Comparison of ENCODE assay signal across 8 cellular contexts in the genomic region with DNA sequence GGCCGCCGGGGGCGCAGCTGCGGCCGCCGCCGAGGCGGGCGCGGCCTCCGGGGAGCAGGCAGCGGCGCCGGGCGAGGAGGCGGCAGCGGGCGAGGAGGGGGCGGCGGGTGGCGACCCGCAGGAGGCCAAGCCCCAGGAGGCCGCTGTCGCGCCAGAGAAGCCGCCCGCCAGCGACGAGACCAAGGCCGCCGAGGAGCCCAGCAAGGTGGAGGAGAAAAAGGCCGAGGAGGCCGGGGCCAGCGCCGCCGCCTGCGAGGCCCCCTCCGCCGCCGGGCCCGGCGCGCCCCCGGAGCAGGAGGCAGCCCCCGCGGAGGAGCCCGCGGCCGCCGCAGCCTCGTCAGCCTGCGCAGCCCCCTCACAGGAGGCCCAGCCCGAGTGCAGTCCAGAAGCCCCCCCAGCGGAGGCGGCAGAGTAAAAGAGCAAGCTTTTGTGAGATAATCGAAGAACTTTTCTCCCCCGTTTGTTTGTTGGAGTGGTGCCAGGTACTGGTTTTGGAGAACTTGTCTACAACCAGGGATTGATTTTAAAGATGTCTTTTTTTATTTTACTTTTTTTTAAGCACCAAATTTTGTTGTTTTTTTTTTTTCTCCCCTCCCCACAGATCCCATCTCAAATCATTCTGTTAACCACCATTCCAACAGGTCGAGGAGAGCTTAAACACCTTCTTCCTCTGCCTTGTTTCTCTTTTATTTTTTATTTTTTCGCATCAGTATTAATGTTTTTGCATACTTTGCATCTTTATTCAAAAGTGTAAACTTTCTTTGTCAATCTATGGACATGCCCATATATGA. TPM values are rescaled to one million over a fixed set of nuclear protein-coding genes. Genes with fewer than 3 reads are reported as not detected.
DNase-seq lines count a peak whose midpoint lies in the region; ATAC-seq and TF ChIP-seq lines count a peak whose summit lies in the region.

No MANE protein-coding gene starts in this region.

- ATAC-seq in naive thymus-derived CD4-positive, alpha-beta T cell = no peak
- ATAC-seq in HG03442 (IDR thresholded peaks at IDR 0.05; ENCODE audit: unreplicated experiment) (no peak), GM19397 (IDR thresholded peaks at IDR 0.05; ENCODE audit: unreplicated experiment) (no peak)

- no peaks in the 10 kb centered on the region for H3K4me1 ChIP-seq in endodermal cell (ENCODE audit: control insufficient read depth, insufficient read depth, low read length)
- H3K4me1 ChIP-seq in naive thymus-derived CD4-positive, alpha-beta T cell (ENCODE audit: control insufficient read depth in 2 of 2, insufficient read depth in 2 of 2, low read length in 2 of 2) = peaks cover 15 to 38% of the 10 kb centered on the region in 2 donors

- TF ChIP-seq CTCF in endodermal cell (conservative IDR thresholded peaks at IDR 0.05) = no peak

- H3K4me1 Mint-ChIP-seq in endodermal cell = peaks cover 4% of the 10 kb centered on the region
- H3K4me1 Mint-ChIP-seq in naive thymus-derived CD4-positive, alpha-beta T cell = peaks cover 5 to 14% (median 7%) of the 10 kb centered on the region in 7 donors

- H3K4me3 ChIP-seq in endodermal cell (ENCODE audit: low read length) = peak overlapping the region; percentile 36
- H3K4me3 ChIP-seq in naive thymus-derived CD4-positive, alpha-beta T cell (ENCODE audit: low read length) = no peak overlapping the region

- peaks cover 15% of the 10 kb centered on the region for H3K36me3 Mint-ChIP-seq in endodermal cell (ENCODE audit: low read depth)
- H3K36me3 Mint-ChIP-seq in naive thymus-derived CD4-positive, alpha-beta T cell = peaks cover 0 to 8% (median 2%) of the 10 kb centered on the region in 5 donors

- peaks cover 2% of the 10 kb centered on the region for H3K27me3 Mint-ChIP-seq in endodermal cell (ENCODE audit: insufficient read depth)
- H3K27me3 Mint-ChIP-seq in naive thymus-derived CD4-positive, alpha-beta T cell = peaks cover 15 to 38% (median 27%) of the 10 kb centered on the region in 5 donors

- 33 to 82% methylated on average over 22 to 59 of the region's 59 CpGs for WGBS in endodermal cell (ENCODE audit: insufficient coverage in 1 of 2, insufficient read length in 1 of 2), 2 experiments

- H3K4me3 Mint-ChIP-seq in endodermal cell = no peak overlapping the region
- peak overlapping the region in 9 of 10 donors; percentile 5 to 72 (median 46) for H3K4me3 Mint-ChIP-seq in naive thymus-derived CD4-positive, alpha-beta T cell

- H3K27me3 ChIP-seq in endodermal cell (ENCODE audit: control insufficient read depth, insufficient read depth, low read length, poor library complexity, severe bottlenecking) = peaks cover 14% of the 10 kb centered on the region
- H3K27me3 ChIP-seq in naive thymus-derived CD4-positive, alpha-beta T cell (ENCODE audit: control insufficient read depth in 2 of 2, insufficient read depth in 2 of 2, low read length in 2 of 2) = peaks cover 20 to 41% of the 10 kb centered on the region in 2 donors

- no peak overlapping the region for H3K9ac ChIP-seq in endodermal cell (ENCODE audit: extremely low read depth, low read length, poor library complexity, severe bottlenecking)

- DNase-seq in COR-L47 (lab: John Stamatoyannopoulos, UW) = peak; percentile 1
- peak; percentile 26 for DNase-seq in NCI-H2029 treated with DMSO at 0.1 percent for 48 hours (lab: John Stamatoyannopoulos, UW)
- DNase-seq in endodermal cell = peak; percentile 70
- DNase-seq in naive thymus-derived CD4-positive, alpha-beta T cell = no peak
- DNase-seq in stimulated activated CD4-positive, alpha-beta T cell treated with anti-CD3 and anti-CD28 coated beads, Interleukin-1b, Interleukin-23, amount 100 ng/mL, for 48 hours = no peak
- no peak for DNase-seq in cerebellar nuclear complex (lab: John Stamatoyannopoulos, UW)

- POLR2A ChIA-PET in naive thymus-derived CD4-positive, alpha-beta T cell (lab: Charles Lee) = interaction anchor here (0.7 kb wide), 1 partner anchor 9 kb away, joined by 8 read pairs; no protein-coding TSS in a partner anchor

- H3K27ac Mint-ChIP-seq in endodermal cell = no peak overlapping the region
- H3K27ac Mint-ChIP-seq in naive thymus-derived CD4-positive, alpha-beta T cell = peak overlapping the region in 1 of 9 donors; percentile 34

- CTCF ChIA-PET in naive thymus-derived CD4-positive, alpha-beta T cell (lab: Charles Lee) = interaction anchor here (0.6 to 0.7 kb wide), 2 partner anchors 60 to 100 kb away, joined by 3 to 4 read pairs; no protein-coding TSS in a partner anchor

- H3K27ac ChIP-seq in endodermal cell (ENCODE audit: low read depth, low read length) = peak overlapping the region; percentile 99
- H3K27ac ChIP-seq in naive thymus-derived CD4-positive, alpha-beta T cell (ENCODE audit: low read depth, low read length) = no peak overlapping the region

- H3K9me3 ChIP-seq in endodermal cell (ENCODE audit: control insufficient read depth, low read length) = no peaks in the 10 kb centered on the region
- H3K9me3 ChIP-seq in naive thymus-derived CD4-positive, alpha-beta T cell (ENCODE audit: control insufficient read depth in 2 of 3, low read length in 3 of 3) = no peaks in the 10 kb centered on the region

- H3K9me3 Mint-ChIP-seq in endodermal cell = no peaks in the 10 kb centered on the region
- H3K9me3 Mint-ChIP-seq in naive thymus-derived CD4-positive, alpha-beta T cell = peaks cover 0 to 13% (median under 1%) of the 10 kb centered on the region in 11 donors

- H3K36me3 ChIP-seq in endodermal cell (ENCODE audit: control insufficient read depth, insufficient read depth, low read length) = peaks cover 28% of the 10 kb centered on the region
- H3K36me3 ChIP-seq in naive thymus-derived CD4-positive, alpha-beta T cell (ENCODE audit: control insufficient read depth in 2 of 3, insufficient read depth in 3 of 3, low read length in 3 of 3) = no peaks in the 10 kb centered on the region

- intact Hi-C loops in naive thymus-derived CD4-positive, alpha-beta T cell (cut with micrococcal nuclease) = no loop called here

RNA-seq across cellular contexts. Expression of a gene that starts 3.2 kb away (rescaled TPM):
- 10 to 100 TPM; 77.2 to 83.8 TPM for total RNA-seq in endodermal cell
- 280 TPM for polyA plus RNA-seq in endodermal cell (2013, experiment 1 of 2)
- polyA plus RNA-seq in endodermal cell (2013, experiment 2 of 2) = 268 TPM
- total RNA-seq in naive thymus-derived CD4-positive, alpha-beta T cell = 10 to 100 TPM in 1 of 5 experiments, 1 to 10 TPM in 3, under 1 TPM in 1; 0.05 to 31.6 (median 4.7) TPM
- polyA plus RNA-seq in naive thymus-derived CD4-positive, alpha-beta T cell = not detected

Comparison
In these comparisons a context has a peak if more than half of its experiments do, and no peak if none do; other contexts are left out.
1. DNase-seq: peak in COR-L47 (single experiment), NCI-H2029 treated with DMSO at 0.1 percent for 48 hours (single experiment) and endodermal cell (single experiment); none in naive thymus-derived CD4-positive, alpha-beta T cell (0 of 9), stimulated activated CD4-positive, alpha-beta T cell treated with anti-CD3 and anti-CD28 coated beads, Interleukin-1b, Interleukin-23, amount 100 ng/mL, for 48 hours (single experiment) and cerebellar nuclear complex (0 of 2).